Comparison of ENCODE assay signal across 21 cellular contexts in the genomic region with DNA sequence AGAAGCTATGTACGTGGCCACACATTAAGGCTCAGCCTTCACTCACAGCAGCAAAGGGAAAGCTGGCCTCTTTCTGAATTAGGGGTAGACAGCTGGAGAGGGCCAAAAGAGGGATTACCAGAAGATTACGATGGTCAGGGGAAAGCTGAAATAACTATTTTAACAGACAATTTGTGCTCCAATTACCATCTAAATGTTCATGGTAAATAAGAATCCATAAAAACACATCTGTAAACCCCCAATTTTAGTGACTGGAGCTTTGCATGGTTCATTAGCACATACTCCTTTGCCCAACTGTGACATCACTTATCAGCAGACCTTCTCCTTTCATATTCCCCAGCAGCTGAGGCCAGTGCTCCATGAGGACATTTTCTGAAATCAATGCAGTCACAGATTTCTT.
"Had no signal": no experiment of that assay in that cellular context is flagged by ENCODE, and none has a peak within 500 bp of the region (broad histone marks: within the 10 kb centered on the region; RNA-seq: fewer than 3 reads in every experiment).

No MANE protein-coding gene starts in this region.

- H3K27ac ChIP-seq: uterus had no signal

- H3K9me3 ChIP-seq: mucosa of descending colon, uterus had no signal

- H3K36me3 ChIP-seq: uterus had no signal

- DNase-seq: activated CD8-positive, alpha-beta memory T cell treated with anti-CD3 and anti-CD28 coated beads, Interleukin-2, amount 50 U/mL, for 4 hours; activated naive CD4-positive, alpha-beta T cell treated with Interleukin-2 at 50 U/mL for 16 hours; activated naive CD8-positive, alpha-beta T cell treated with anti-CD3 and anti-CD28 coated beads, Interleukin-2, amount 10 ng/mL, durations not matched to agents 7 days and 5 days; activated T-cell treated with anti-CD3 and anti-CD28 coated beads, Interleukin-2, amount 50 U/mL, for 24 hours; amygdala; caudate nucleus; dermis blood vessel endothelial cell; effector CD8-positive, alpha-beta T cell; erythroblast; foreskin melanocyte; glutamatergic neuron; hippocampal formation; naive B cell; occipital lobe; small intestine; stimulated activated CD4-positive, alpha-beta T cell treated with anti-CD3 and anti-CD28 coated beads, Interleukin-15, amount 100 ng/mL, for 24 hours; stimulated activated CD8-positive, alpha-beta memory T cell treated with anti-CD3 and anti-CD28 coated beads, Interleukin-4, amount 100 ng/mL, for 48 hours; stimulated activated naive B cell treated with anti-CD40 and anti-IgM and Interleukin-4, amounts not matched to agents 10 μg/mL and 1 μg/mL and 100 μg/mL, for 72 hours; T-helper 1 cell; uterus had no signal

- H3K4me1 ChIP-seq: uterus had no signal

- H3K27me3 ChIP-seq: uterus had no signal

- H3K4me3 ChIP-seq: mucosa of descending colon, uterus had no signal
